Comparison of ENCODE assay signal across 8 cellular contexts in the genomic region with DNA sequence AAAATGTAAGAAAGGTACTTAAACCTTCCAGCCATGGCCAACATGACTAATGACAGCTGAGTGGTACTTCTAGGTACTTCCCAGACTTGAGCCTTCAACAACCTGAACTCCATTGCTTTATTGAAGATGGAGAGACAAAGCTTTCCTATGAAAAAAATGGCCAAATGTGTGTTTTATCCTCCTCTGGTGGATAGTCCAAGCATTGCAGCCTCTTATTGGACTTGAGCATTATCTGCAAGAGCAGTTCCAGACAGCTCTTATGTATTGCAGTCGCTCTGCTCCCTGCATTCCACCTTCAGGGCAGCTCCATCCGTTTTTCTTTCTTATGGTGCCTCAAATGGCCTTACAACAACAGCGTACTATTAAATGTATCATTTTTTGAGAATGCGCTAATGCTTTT.
DNase-seq lines count a peak whose midpoint lies in the region; ATAC-seq and TF ChIP-seq lines count a peak whose summit lies in the region.

No MANE protein-coding gene starts in this region.

- no peaks in the 10 kb centered on the region for H3K36me3 ChIP-seq in GM06990 (ENCODE audit: control insufficient read depth, insufficient read depth, low read length)
- H3K36me3 ChIP-seq in H7 (replicated peaks; ENCODE audit: control insufficient read depth, insufficient read depth, low read length): no peaks in the 10 kb centered on the region
- H3K36me3 ChIP-seq in gastroesophageal sphincter: no peaks in the 10 kb centered on the region
- no peaks in the 10 kb centered on the region for H3K36me3 ChIP-seq in CD8-positive, alpha-beta T cell (ENCODE audit: insufficient read depth, low read length)

- no peaks in the 10 kb centered on the region for H3K9me3 ChIP-seq in gastroesophageal sphincter
- no peaks in the 10 kb centered on the region for H3K9me3 ChIP-seq in CD8-positive, alpha-beta T cell (ENCODE audit: low read length)

- ATAC-seq in gastroesophageal sphincter: no peak
- ATAC-seq in CD8-positive, alpha-beta T cell: no peak

- TF ChIP-seq EP300 in gastroesophageal sphincter (IDR thresholded peaks at IDR 0.05): no peak

- H3K4me1 ChIP-seq in gastroesophageal sphincter: no peaks in the 10 kb centered on the region
- no peaks in the 10 kb centered on the region for H3K4me1 ChIP-seq in CD8-positive, alpha-beta T cell (ENCODE audit: insufficient read depth, low read length)

- H3K9me3 Mint-ChIP-seq in activated CD4-positive, alpha-beta memory T cell treated with anti-CD3 and anti-CD28 coated beads, Interleukin-2, amount 10 ng/mL, durations not matched to agents 7 days and 5 days: no peaks in the 10 kb centered on the region
- no peaks in the 10 kb centered on the region for H3K9me3 Mint-ChIP-seq in CD8-positive, alpha-beta T cell

- H3K27me3 ChIP-seq in GM06990 (replicated peaks; ENCODE audit: control insufficient read depth, insufficient read depth, low read length) (no peaks in the 10 kb centered on the region), H7 (ENCODE audit: control insufficient read depth, insufficient read depth, low read length) (no peaks in the 10 kb centered on the region), gastroesophageal sphincter (no peaks in the 10 kb centered on the region)
- H3K27me3 ChIP-seq in CD8-positive, alpha-beta T cell (ENCODE audit: insufficient read depth, low read length): no peaks in the 10 kb centered on the region

- H3K36me3 Mint-ChIP-seq in activated CD4-positive, alpha-beta memory T cell treated with anti-CD3 and anti-CD28 coated beads, Interleukin-2, amount 10 ng/mL, durations not matched to agents 7 days and 5 days (ENCODE audit: low read depth): no peaks in the 10 kb centered on the region
- H3K36me3 Mint-ChIP-seq in CD8-positive, alpha-beta T cell: no peaks in the 10 kb centered on the region

- peak; percentile 80 for TF ChIP-seq CTCF in GM06990 (IDR thresholded peaks at IDR 0.05; ENCODE audit: insufficient read depth, low read length, poor library complexity, severe bottlenecking)
- peak in 1 of 4 experiments; percentile 15 for TF ChIP-seq CTCF in gastroesophageal sphincter (IDR thresholded peaks at IDR 0.05)
- no peak for TF ChIP-seq CTCF in CD8-positive, alpha-beta T cell (IDR thresholded peaks at IDR 0.05)

- 58 to 74% methylated on average over 4 of the region's 4 CpGs for WGBS in gastroesophageal sphincter (ENCODE audit: low coverage in 1 of 2), 2 donors

- intact Hi-C loops in CD8-positive, alpha-beta T cell (cut with DNase I, micrococcal nuclease): no loop called here

- no peak overlapping the region for H3K27ac Mint-ChIP-seq in activated CD4-positive, alpha-beta memory T cell treated with anti-CD3 and anti-CD28 coated beads, Interleukin-2, amount 10 ng/mL, durations not matched to agents 7 days and 5 days
- no peak overlapping the region for H3K27ac Mint-ChIP-seq in CD8-positive, alpha-beta T cell

- peaks cover 2% of the 10 kb centered on the region for H3K27me3 Mint-ChIP-seq in activated CD4-positive, alpha-beta memory T cell treated with anti-CD3 and anti-CD28 coated beads, Interleukin-2, amount 10 ng/mL, durations not matched to agents 7 days and 5 days
- no peaks in the 10 kb centered on the region for H3K27me3 Mint-ChIP-seq in CD8-positive, alpha-beta T cell (ENCODE audit: low read depth)

- POLR2A ChIA-PET in activated CD4-positive, alpha-beta memory T cell treated with anti-CD3 and anti-CD28 coated beads, Interleukin-2, amount 10 ng/mL, durations not matched to agents 7 days and 5 days (lab: Charles Lee): interaction anchor here (1.3 kb wide), 1 partner anchor 9 kb away, joined by 4 read pairs; no protein-coding TSS in a partner anchor
- POLR2A ChIA-PET in CD8-positive, alpha-beta T cell (lab: Charles Lee): no interaction called here

- DNase-seq in GM06990 (ENCODE audit: extremely low read depth, insufficient read length) (no peak), H7 (peak; percentile 20), NCI-H1694 (lab: John Stamatoyannopoulos, UW) (peak; percentile 83), amniotic epithelial cell (ENCODE audit: low read depth) (peak; percentile 10), lung microvascular endothelial cell (ENCODE audit: low read depth in 2 of 2) (peak; percentile 23 to 26)
- no peak for DNase-seq in activated CD4-positive, alpha-beta memory T cell treated with anti-CD3 and anti-CD28 coated beads, Interleukin-2, amount 10 ng/mL, durations not matched to agents 7 days and 5 days
- no peak for DNase-seq in CD8-positive, alpha-beta T cell

- CTCF ChIA-PET in activated CD4-positive, alpha-beta memory T cell treated with anti-CD3 and anti-CD28 coated beads, Interleukin-2, amount 10 ng/mL, durations not matched to agents 7 days and 5 days (lab: Charles Lee): no interaction called here
- CTCF ChIA-PET in CD8-positive, alpha-beta T cell (lab: Charles Lee): no interaction called here

- H3K4me1 Mint-ChIP-seq in activated CD4-positive, alpha-beta memory T cell treated with anti-CD3 and anti-CD28 coated beads, Interleukin-2, amount 10 ng/mL, durations not matched to agents 7 days and 5 days: no peaks in the 10 kb centered on the region
- no peaks in the 10 kb centered on the region for H3K4me1 Mint-ChIP-seq in CD8-positive, alpha-beta T cell (ENCODE audit: low read depth)

- no peak for TF ChIP-seq POLR2A in gastroesophageal sphincter (IDR thresholded peaks at IDR 0.05)

- H3K4me3 ChIP-seq in GM06990 (replicated peaks; ENCODE audit: low read depth, low read length) (no peak overlapping the region), H7 (ENCODE audit: insufficient read depth, low read depth, low read length) (no peak overlapping the region), gastroesophageal sphincter (no peak overlapping the region)
- H3K4me3 ChIP-seq in CD8-positive, alpha-beta T cell (ENCODE audit: low read depth, low read length): no peak overlapping the region

- no peak overlapping the region for H3K4me3 Mint-ChIP-seq in activated CD4-positive, alpha-beta memory T cell treated with anti-CD3 and anti-CD28 coated beads, Interleukin-2, amount 10 ng/mL, durations not matched to agents 7 days and 5 days
- H3K4me3 Mint-ChIP-seq in CD8-positive, alpha-beta T cell: no peak overlapping the region

- H3K27ac ChIP-seq in gastroesophageal sphincter: no peak overlapping the region
- H3K27ac ChIP-seq in CD8-positive, alpha-beta T cell (ENCODE audit: low read depth, low read length): no peak overlapping the region

Comparison
In these comparisons a context has a peak if more than half of its experiments do, and no peak if none do; other contexts are left out.
1. DNase-seq: peak in H7 (single experiment), NCI-H1694 (single experiment), amniotic epithelial cell (single experiment) and lung microvascular endothelial cell (2 of 2); none in GM06990 (single experiment), activated CD4-positive, alpha-beta memory T cell treated with anti-CD3 and anti-CD28 coated beads, Interleukin-2, amount 10 ng/mL, durations not matched to agents 7 days and 5 days (single experiment) and CD8-positive, alpha-beta T cell (0 of 7).